17 cellular contexts compared by ENCODE assay signal in the genomic region with DNA sequence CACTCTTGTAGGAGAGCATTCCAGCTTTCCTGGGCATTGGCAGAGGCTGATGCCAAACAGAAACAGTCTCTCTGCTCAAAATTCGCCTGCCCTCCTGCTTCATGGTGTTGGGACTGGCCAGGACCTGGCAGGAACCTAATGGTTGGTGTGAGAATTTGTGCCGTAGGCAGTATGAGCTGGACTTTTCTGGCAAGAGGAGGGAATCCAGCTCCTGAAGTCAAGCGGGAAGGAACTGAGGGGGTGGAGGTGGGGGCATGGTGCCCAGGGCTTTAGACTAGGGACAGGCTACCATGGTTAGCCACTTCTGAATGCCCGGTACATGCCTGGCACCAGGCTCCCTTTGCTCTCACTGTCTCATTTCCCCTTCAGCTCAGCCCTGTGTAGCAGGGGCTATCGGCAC.
"Had no signal": no experiment of that assay in that cellular context is flagged by ENCODE, and none has a peak within 500 bp of the region (broad histone marks: within the 10 kb centered on the region; RNA-seq: fewer than 3 reads in every experiment).

No MANE protein-coding gene starts in this region.

- H3K27ac Mint-ChIP-seq: activated B cell treated with CpG ODN at 0.5 μM for 24 hours; activated CD4-positive, alpha-beta T cell treated with anti-CD3 and anti-CD28 coated beads, Interleukin-2, amount 10 ng/mL, durations not matched to agents 24 days and 14 days; activated naive CD4-positive, alpha-beta T cell treated with anti-CD3 and anti-CD28 coated beads, Interleukin-2, amount 10 ng/mL, durations not matched to agents 7 days and 5 days; activated T-helper 17 cell treated with anti-CD3 and anti-CD28 coated beads, Interleukin-2, amount 50 U/mL, for 72 hours; mesothelial cell of epicardium; T-helper 17 cell had no signal

- H3K4me3 ChIP-seq: adrenal gland, colonic mucosa, pancreas, right atrium auricular region, skin epidermis, tibial artery, uterus had no signal

- H3K27ac ChIP-seq: adrenal gland, colonic mucosa, pancreas, right atrium auricular region, skin epidermis, tibial artery, uterus had no signal

- H3K9me3 Mint-ChIP-seq: activated B cell treated with CpG ODN at 0.5 μM for 24 hours; activated CD4-positive, alpha-beta T cell treated with anti-CD3 and anti-CD28 coated beads, Interleukin-2, amount 10 ng/mL, durations not matched to agents 24 days and 14 days; activated naive CD4-positive, alpha-beta T cell treated with anti-CD3 and anti-CD28 coated beads, Interleukin-2, amount 10 ng/mL, durations not matched to agents 7 days and 5 days; activated T-helper 17 cell treated with anti-CD3 and anti-CD28 coated beads, Interleukin-2, amount 50 U/mL, for 72 hours had no signal

- ATAC-seq: activated T-helper 17 cell treated with anti-CD3 and anti-CD28 coated beads, Interleukin-2, amount 50 U/mL, for 72 hours; T-helper 17 cell had no signal

- H3K36me3 ChIP-seq: colonic mucosa, uterus had no signal

- DNase-seq: activated B cell treated with CpG ODN at 0.5 μM for 24 hours; activated CD4-positive, alpha-beta T cell treated with anti-CD3 and anti-CD28 coated beads, Interleukin-2, amount 10 ng/mL, durations not matched to agents 24 days and 14 days; activated naive CD4-positive, alpha-beta T cell treated with anti-CD3 and anti-CD28 coated beads, Interleukin-2, amount 10 ng/mL, durations not matched to agents 7 days and 5 days; adrenal gland; colonic mucosa; effector CD4-positive, alpha-beta T cell; foreskin melanocyte; kidney; pancreas; stimulated activated CD4-positive, alpha-beta T cell treated with anti-CD3 and anti-CD28 coated beads, Interleukin-4, amount 100 ng/mL, for 4 hours; T-helper 17 cell; uterus had no signal

- H3K4me1 ChIP-seq: adrenal gland, colonic mucosa, pancreas, right atrium auricular region, uterus had no signal

- H3K27me3 ChIP-seq: adrenal gland, colonic mucosa, pancreas, right atrium auricular region, tibial artery, uterus had no signal

- H3K4me3 Mint-ChIP-seq: activated B cell treated with CpG ODN at 0.5 μM for 24 hours; activated CD4-positive, alpha-beta T cell treated with anti-CD3 and anti-CD28 coated beads, Interleukin-2, amount 10 ng/mL, durations not matched to agents 24 days and 14 days; activated naive CD4-positive, alpha-beta T cell treated with anti-CD3 and anti-CD28 coated beads, Interleukin-2, amount 10 ng/mL, durations not matched to agents 7 days and 5 days; activated T-helper 17 cell treated with anti-CD3 and anti-CD28 coated beads, Interleukin-2, amount 50 U/mL, for 72 hours; mesothelial cell of epicardium; T-helper 17 cell had no signal

- H3K4me1 Mint-ChIP-seq: activated B cell treated with CpG ODN at 0.5 μM for 24 hours; activated CD4-positive, alpha-beta T cell treated with anti-CD3 and anti-CD28 coated beads, Interleukin-2, amount 10 ng/mL, durations not matched to agents 24 days and 14 days; activated naive CD4-positive, alpha-beta T cell treated with anti-CD3 and anti-CD28 coated beads, Interleukin-2, amount 10 ng/mL, durations not matched to agents 7 days and 5 days; activated T-helper 17 cell treated with anti-CD3 and anti-CD28 coated beads, Interleukin-2, amount 50 U/mL, for 72 hours; mesothelial cell of epicardium had no signal

- H3K9me3 ChIP-seq: adrenal gland, colonic mucosa, pancreas, right atrium auricular region, tibial artery, uterus had no signal

- H3K27me3 Mint-ChIP-seq: activated B cell treated with CpG ODN at 0.5 μM for 24 hours; activated CD4-positive, alpha-beta T cell treated with anti-CD3 and anti-CD28 coated beads, Interleukin-2, amount 10 ng/mL, durations not matched to agents 24 days and 14 days; activated T-helper 17 cell treated with anti-CD3 and anti-CD28 coated beads, Interleukin-2, amount 50 U/mL, for 72 hours; T-helper 17 cell had no signal
